1 cellular context compared by ENCODE assay signal in genomic region chr10:63133056-63133786, GRCh38.
A peak's percentile ranks its signal among the peaks of the same experiment; 100 is the strongest.
TF ChIP-seq lines count a peak whose summit lies in the region.

Gene NRBF2, plus strand, starts transcription at chr10:63133328. Its CDS starts 143 bp downstream, at chr10:63133471.

TF ChIP-seq in HCT116, 20 proteins besides CTCF, POLR2A, EP300 and RAD21 (continued from another document):
- TF ChIP-seq CEBPB (IDR thresholded peaks at IDR 0.05; ENCODE audit: low read depth) (no peak), ZNF274 (IDR thresholded peaks at IDR 0.05; ENCODE audit: low read depth, low read length) (no peak), EGR1 (IDR thresholded peaks at IDR 0.05; ENCODE audit: low read depth) (no peak; the same call in 1 of the 2 replicates), MAX (IDR thresholded peaks at IDR 0.05) (peak; percentile 93), ZFX (IDR thresholded peaks at IDR 0.05) (peak; percentile 35; the same call in 1 of the 2 replicates)
